9 cellular contexts compared by ENCODE assay signal in the genomic region with DNA sequence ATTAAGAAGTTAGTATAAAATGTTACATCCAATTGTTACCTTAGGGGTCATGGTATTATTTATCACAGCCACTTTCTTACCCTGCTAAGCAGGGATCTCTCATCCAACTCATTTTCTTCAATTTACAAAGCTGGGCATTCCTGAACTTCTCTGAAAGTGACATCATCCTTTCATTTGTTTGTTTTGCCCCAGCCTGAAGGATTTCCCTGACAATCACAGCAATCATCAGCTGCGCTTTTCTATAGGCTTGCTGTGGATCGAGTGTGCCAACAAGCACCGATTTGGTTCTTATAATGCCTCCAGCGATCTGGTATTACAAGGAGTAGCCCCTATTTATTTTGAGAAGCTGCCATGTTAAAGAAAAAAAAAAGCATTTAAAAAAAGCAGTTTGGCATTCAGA.
A peak's percentile ranks its signal among the peaks of the same experiment; 100 is the strongest.
DNase-seq lines count a peak whose midpoint lies in the region; ATAC-seq and TF ChIP-seq lines count a peak whose summit lies in the region.
"Had no signal": no experiment of that assay in that cellular context is flagged by ENCODE, and none has a peak within 500 bp of the region (broad histone marks: within the 10 kb centered on the region; RNA-seq: fewer than 3 reads in every experiment).

No MANE protein-coding gene starts in this region.

- H3K27me3 ChIP-seq in BJ (ENCODE audit: control insufficient read depth, insufficient read depth, low read length) (no peaks in the 10 kb centered on the region), iPS-20b (ENCODE audit: insufficient read depth, low read length) (no peaks in the 10 kb centered on the region)

- H3K27ac ChIP-seq in iPS-20b (ENCODE audit: low read length), result no peak overlapping the region

- H3K4me3 ChIP-seq in BJ (ENCODE audit: low read depth, low read length), result no peak overlapping the region
- H3K4me3 ChIP-seq in iPS-20b (ENCODE audit: low read length), result peak overlapping the region; percentile 36

- POLR2A ChIA-PET in BJ (lab: Charles Lee), result no interaction called here

- ATAC-seq in omental fat pad (ENCODE audit: low FRiP score), result no peak
- ATAC-seq: naive thymus-derived CD4-positive, alpha-beta T cell had no signal

- H3K36me3 ChIP-seq in BJ (ENCODE audit: control insufficient read depth, insufficient read depth, low read length) (no peaks in the 10 kb centered on the region), iPS-20b (ENCODE audit: insufficient read depth, low read depth, low read length) (no peaks in the 10 kb centered on the region)

- CTCF ChIA-PET in BJ (lab: Yijun Ruan, JAX), result interaction anchor here (0.5 to 1.1 kb wide), 4 partner anchors 33 to 471 kb away, joined by 3 to 4 read pairs (median 3); no protein-coding TSS in a partner anchor

- H3K9me3 ChIP-seq in iPS-20b (ENCODE audit: insufficient read depth, low read depth, low read length), result no peaks in the 10 kb centered on the region

- DNase-seq in BJ (ENCODE audit: low read depth) (peak; percentile 11), HS-5 (ENCODE audit: low read depth) (peak; percentile 36), T1000 (lab: John Stamatoyannopoulos, UW) (peak; percentile 44), omental fat pad (ENCODE audit: low spot score) (no peak), anterior cingulate cortex (lab: John Stamatoyannopoulos, UW) (no peak), NCI-H128 (lab: John Stamatoyannopoulos, UW; ENCODE audit: unreplicated experiment) (no peak), NCI-H187 treated with DMSO at 0.1 percent for 48 hours (lab: John Stamatoyannopoulos, UW) (no peak)
- DNase-seq: naive thymus-derived CD4-positive, alpha-beta T cell had no signal

- peaks cover 25% of the 10 kb centered on the region for H3K4me1 ChIP-seq in iPS-20b (ENCODE audit: insufficient read depth, low read length)

- TF ChIP-seq CTCF in BJ (IDR thresholded peaks at IDR 0.05; ENCODE audit: insufficient read depth, low read depth, low read length), result no peak
- no peak for TF ChIP-seq CTCF in omental fat pad (IDR thresholded peaks at IDR 0.05)

- H3K9ac ChIP-seq in iPS-20b (ENCODE audit: low read depth, low read length), result peak overlapping the region; percentile 14; the same call in 1 of the 2 replicates

Comparison
In these comparisons a context has a peak if more than half of its experiments do, and no peak if none do; other contexts are left out.
1. DNase-seq: peak in BJ (single experiment), HS-5 (single experiment) and T1000 (single experiment); none in omental fat pad (single experiment), anterior cingulate cortex (0 of 58), NCI-H128 (single experiment) and NCI-H187 treated with DMSO at 0.1 percent for 48 hours (single experiment).